In genomic region chr6:74609857-74610256, GRCh38 we compare ENCODE assay signal across 11 cellular contexts.
"Had no signal": no experiment of that assay in that cellular context is flagged by ENCODE, and none has a peak within 500 bp of the region (broad histone marks: within the 10 kb centered on the region; RNA-seq: fewer than 3 reads in every experiment).

No MANE protein-coding gene starts in this region.

- H3K27ac ChIP-seq: transverse colon, WERI-Rb-1 had no signal

- ATAC-seq: activated CD8-positive, alpha-beta T cell treated with anti-CD3 and anti-CD28 coated beads for 36 hours; stimulated activated memory B cell treated with anti-CD40 and anti-IgM and Interleukin-4, amounts not matched to agents 10 μg/mL and 1 μg/mL and 100 μg/mL, for 72 hours had no signal

- H3K36me3 ChIP-seq: transverse colon, WERI-Rb-1 had no signal

- H3K4me3 ChIP-seq: transverse colon had no signal

- H3K9me3 ChIP-seq: transverse colon had no signal

- H3K27me3 ChIP-seq: transverse colon had no signal

- DNase-seq: activated CD4-positive, alpha-beta T cell treated with anti-CD3 and anti-CD28 coated beads for 4 hours; activated CD8-positive, alpha-beta memory T cell treated with anti-CD3 and anti-CD28 coated beads, Interleukin-2, amount 50 U/mL, for 4 hours; activated CD8-positive, alpha-beta T cell treated with anti-CD3 and anti-CD28 coated beads for 36 hours; amygdala; hippocampal formation; kidney glomerular epithelial cell; small intestine; T-helper 1 cell; transverse colon; WERI-Rb-1 had no signal
